9 cellular contexts compared by ENCODE assay signal in genomic region chr10:62373639-62373994, GRCh38. TPM values are rescaled to one million over a fixed set of nuclear protein-coding genes. Genes with fewer than 3 reads are reported as not detected.
DNase-seq lines count a peak whose midpoint lies in the region; ATAC-seq and TF ChIP-seq lines count a peak whose summit lies in the region.
"Had no signal": no experiment of that assay in that cellular context is flagged by ENCODE, and none has a peak within 500 bp of the region (broad histone marks: within the 10 kb centered on the region; RNA-seq: fewer than 3 reads in every experiment).

No MANE protein-coding gene starts in this region.

- H3K27me3 Mint-ChIP-seq in activated T-helper 1 cell treated with anti-CD3 and anti-CD28 coated beads, Interleukin-12 subunit alpha, Interleukin-12 subunit beta, Interleukin-2, Interleukin-4 antibody, amounts not matched to agents 30 ng/mL and 10 ng/mL and 1 ng/mL, durations not matched to agents 14 hours and 24 hours and 36 hours (ENCODE audit: insufficient read depth), result peaks cover 46% of the 10 kb centered on the region

- CTCF ChIA-PET in HCT116 (lab: Charles Lee), result no interaction called here

- POLR2A ChIA-PET in HCT116 (lab: Charles Lee), result no interaction called here

- peaks cover 11% of the 10 kb centered on the region for H3K4me1 Mint-ChIP-seq in activated T-helper 1 cell treated with anti-CD3 and anti-CD28 coated beads, Interleukin-12 subunit alpha, Interleukin-12 subunit beta, Interleukin-2, Interleukin-4 antibody, amounts not matched to agents 30 ng/mL and 10 ng/mL and 1 ng/mL, durations not matched to agents 14 hours and 24 hours and 36 hours (ENCODE audit: low read depth)

- peak; percentile 37 for ATAC-seq in HCT116
- ATAC-seq in left ventricle myocardium superior, result peak; percentile 19
- no peak for ATAC-seq in GM21526 (IDR thresholded peaks at IDR 0.05; ENCODE audit: low FRiP score, unreplicated experiment)
- ATAC-seq in GM21737 (IDR thresholded peaks at IDR 0.05; ENCODE audit: unreplicated experiment), result no peak

- no peaks in the 10 kb centered on the region for H3K9me3 Mint-ChIP-seq in activated T-helper 1 cell treated with anti-CD3 and anti-CD28 coated beads, Interleukin-12 subunit alpha, Interleukin-12 subunit beta, Interleukin-2, Interleukin-4 antibody, amounts not matched to agents 30 ng/mL and 10 ng/mL and 1 ng/mL, durations not matched to agents 14 hours and 24 hours and 36 hours

- no peak overlapping the region for H3K27ac Mint-ChIP-seq in activated T-helper 1 cell treated with anti-CD3 and anti-CD28 coated beads, Interleukin-12 subunit alpha, Interleukin-12 subunit beta, Interleukin-2, Interleukin-4 antibody, amounts not matched to agents 30 ng/mL and 10 ng/mL and 1 ng/mL, durations not matched to agents 14 hours and 24 hours and 36 hours

- RAD21 ChIA-PET in HCT116 (lab: Charles Lee; ENCODE audit: low non-redundant PET in 1 of 2, low total read pairs in 2 of 2, uncharacterized antibody in 2 of 2, unreplicated experiment in 2 of 2), result no interaction called here

- peak overlapping the region; percentile 56 to 72 for H3K4me3 ChIP-seq in HCT116 (replicated peaks in 1 of 2; ENCODE audit: low read depth in 1 of 2, low read length in 2 of 2)
- H3K4me3 ChIP-seq in skeletal muscle satellite cell (ENCODE audit: low read length), result peak overlapping the region; percentile 88

- intact Hi-C loops in HCT116 (cut with micrococcal nuclease), result no loop called here
- intact Hi-C loops in activated T-helper 1 cell treated with anti-CD3 and anti-CD28 coated beads, Interleukin-12 subunit alpha, Interleukin-12 subunit beta, Interleukin-2, Interleukin-4 antibody, amounts not matched to agents 30 ng/mL and 10 ng/mL and 1 ng/mL, durations not matched to agents 14 hours and 24 hours and 36 hours (cut with micrococcal nuclease), result loop anchor here (10.0 kb wide), 1 partner anchor 109 kb away; the partner anchor contains the start of gene RTKN2
- intact Hi-C loops in left ventricle myocardium superior (cut with micrococcal nuclease), result no loop called here

- H3K9me3 ChIP-seq in HCT116 (ENCODE audit: control insufficient read depth in 1 of 2, insufficient read depth in 1 of 2, low read depth in 1 of 2, low read length in 2 of 2) (no peaks in the 10 kb centered on the region), skeletal muscle satellite cell (replicated peaks; ENCODE audit: low read length) (no peaks in the 10 kb centered on the region)

- no peak for TF ChIP-seq CTCF in HCT116 (IDR thresholded peaks at IDR 0.05 in 2 of 3, conservative IDR thresholded peaks at IDR 0.05 in 1 of 3; ENCODE audit: borderline replicate concordance in 1 of 3, insufficient read depth in 1 of 3, low read depth in 2 of 3, low read length in 2 of 3)

- H3K9me2 ChIP-seq in HCT116 (ENCODE audit: insufficient read depth), result no peaks in the 10 kb centered on the region

- H3K4me1 ChIP-seq in HCT116 (ENCODE audit: control insufficient read depth in 1 of 2, insufficient read depth in 2 of 2, low read length in 2 of 2) (peaks cover 4 to 15% of the 10 kb centered on the region in 2 experiments; a peak in 3 of 4 replicates), skeletal muscle satellite cell (ENCODE audit: control insufficient read depth, insufficient read depth, low read length) (peaks cover 15% of the 10 kb centered on the region)

- no peaks in the 10 kb centered on the region for H3K27me3 ChIP-seq in HCT116 (ENCODE audit: insufficient read depth, low read length)
- H3K27me3 ChIP-seq in skeletal muscle satellite cell (ENCODE audit: control insufficient read depth, insufficient read depth, low read length), result no peaks in the 10 kb centered on the region

- no peak overlapping the region for H3K27ac ChIP-seq in HCT116 (ENCODE audit: low read depth, low read length)

- TF ChIP-seq POLR2A in HCT116 (IDR thresholded peaks at IDR 0.05; ENCODE audit: borderline replicate concordance, extremely low read depth, insufficient read depth, insufficient read length), result no peak

- no peak for TF ChIP-seq RAD21 in HCT116 (IDR thresholded peaks at IDR 0.05; ENCODE audit: low read depth)

- no peaks in the 10 kb centered on the region for H3K36me3 ChIP-seq in HCT116 (ENCODE audit: control insufficient read depth in 1 of 2, insufficient read depth in 2 of 2, low read length in 2 of 2)
- H3K36me3 ChIP-seq in skeletal muscle satellite cell (ENCODE audit: insufficient read depth, low read length), result no peaks in the 10 kb centered on the region

- no peaks in the 10 kb centered on the region for H3K36me3 Mint-ChIP-seq in activated T-helper 1 cell treated with anti-CD3 and anti-CD28 coated beads, Interleukin-12 subunit alpha, Interleukin-12 subunit beta, Interleukin-2, Interleukin-4 antibody, amounts not matched to agents 30 ng/mL and 10 ng/mL and 1 ng/mL, durations not matched to agents 14 hours and 24 hours and 36 hours (ENCODE audit: low read depth)

- peak overlapping the region; percentile 94 for H3K4me2 ChIP-seq in HCT116 (ENCODE audit: low read length)
- peak overlapping the region; percentile 93 for H3K4me2 ChIP-seq in skeletal muscle satellite cell (ENCODE audit: low read length)

- no peaks in the 10 kb centered on the region for H4K20me1 ChIP-seq in HCT116 (ENCODE audit: insufficient read depth)

- no peak for DNase-seq in HCT116 (ENCODE audit: low read depth, low spot score)
- no peak for DNase-seq in activated T-helper 1 cell treated with anti-CD3 and anti-CD28 coated beads, Interleukin-12 subunit alpha, Interleukin-12 subunit beta, Interleukin-2, Interleukin-4 antibody, amounts not matched to agents 30 ng/mL and 10 ng/mL and 1 ng/mL, durations not matched to agents 14 hours and 24 hours and 36 hours (ENCODE audit: low spot score)
- no peak for DNase-seq in left ventricle myocardium superior
- no peak for DNase-seq in SHP77 treated with DMSO at 0.1 percent for 48 hours (lab: John Stamatoyannopoulos, UW)
- no peak for DNase-seq in GM19238 (ENCODE audit: insufficient read length, low spot score)
- DNase-seq: effector CD8-positive, alpha-beta T cell had no signal

- BruUV-seq in HCT116 (replicated peaks; lab: Mats Ljungman, UMichigan), result no TSS peak

- peak overlapping the region; percentile 54 for H3K4me3 Mint-ChIP-seq in activated T-helper 1 cell treated with anti-CD3 and anti-CD28 coated beads, Interleukin-12 subunit alpha, Interleukin-12 subunit beta, Interleukin-2, Interleukin-4 antibody, amounts not matched to agents 30 ng/mL and 10 ng/mL and 1 ng/mL, durations not matched to agents 14 hours and 24 hours and 36 hours

- peak overlapping the region; percentile 49; the same call in 1 of the 2 replicates for H3K9ac ChIP-seq in HCT116 (ENCODE audit: low read length)
- peak overlapping the region; percentile 74 for H3K9ac ChIP-seq in skeletal muscle satellite cell (ENCODE audit: low read depth, low read length)

- H2AFZ ChIP-seq in HCT116 (ENCODE audit: low read depth, low read length, poor library complexity, severe bottlenecking), result peak overlapping the region; percentile 96

- no peaks in the 10 kb centered on the region for H3K79me2 ChIP-seq in HCT116 (ENCODE audit: insufficient read depth, low read length)

TF ChIP-seq in HCT116, 20 proteins besides CTCF, POLR2A, EP300 and RAD21:
- TF ChIP-seq ZNF274 (IDR thresholded peaks at IDR 0.05; ENCODE audit: low read depth, low read length) (no peak), POLR2AphosphoS5 (IDR thresholded peaks at IDR 0.05; ENCODE audit: low read depth, low read length) (no peak), JUND (IDR thresholded peaks at IDR 0.05) (no peak)

RNA-seq across cellular contexts. Expression of gene ZNF365, which starts 0.6 kb away (rescaled TPM):
- total RNA-seq in HCT116 (2021; ENCODE audit: unreplicated experiment), result 1.8 TPM
- 0.44 and 0.99 TPM in 2 replicates for polyA plus RNA-seq in HCT116 (2012)
- total RNA-seq in activated T-helper 1 cell treated with anti-CD3 and anti-CD28 coated beads, Interleukin-12 subunit alpha, Interleukin-12 subunit beta, Interleukin-2, Interleukin-4 antibody, amounts not matched to agents 30 ng/mL and 10 ng/mL and 1 ng/mL, durations not matched to agents 14 hours and 24 hours and 36 hours, result not detected in 2 replicates
- total RNA-seq in left ventricle myocardium superior, result not detected
- total RNA-seq in skeletal muscle satellite cell (2012; rRNA removed), result 0.25 and 0.44 TPM in 2 replicates

Comparison
In these comparisons a context has a peak if more than half of its experiments do, and no peak if none do; other contexts are left out.
1. ATAC-seq: peak in HCT116 (single experiment) and left ventricle myocardium superior (single experiment); none in GM21526 (single experiment) and GM21737 (single experiment).